In the genomic region with DNA sequence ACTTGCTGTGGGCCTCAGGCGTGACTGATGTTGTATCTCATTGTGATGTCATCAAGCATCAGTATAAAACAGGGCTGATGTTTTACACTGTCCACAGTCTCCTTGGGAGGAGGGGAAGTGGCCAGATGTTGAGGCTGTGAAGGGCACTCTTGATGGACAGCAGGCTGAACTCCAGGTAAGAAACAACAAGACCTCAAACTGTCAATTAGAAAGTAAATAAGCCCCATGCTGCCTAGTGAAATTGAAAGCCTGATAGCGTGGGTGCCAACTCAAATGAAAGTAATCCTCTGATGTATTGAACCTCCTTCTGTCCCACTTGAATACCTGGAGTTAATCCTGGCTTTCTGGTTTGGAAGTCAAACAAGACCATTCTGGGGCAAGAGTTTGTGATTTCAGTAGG, we compare ENCODE assay signal across 11 cellular contexts.
"Had no signal": no experiment of that assay in that cellular context is flagged by ENCODE, and none has a peak within 500 bp of the region (broad histone marks: within the 10 kb centered on the region; RNA-seq: fewer than 3 reads in every experiment).

No MANE protein-coding gene starts in this region.

- H3K27me3 Mint-ChIP-seq: activated naive CD4-positive, alpha-beta T cell treated with anti-CD3 and anti-CD28 coated beads, Interleukin-2, amount 10 ng/mL, durations not matched to agents 7 days and 5 days had no signal

- H3K27ac Mint-ChIP-seq: activated naive CD4-positive, alpha-beta T cell treated with anti-CD3 and anti-CD28 coated beads, Interleukin-2, amount 10 ng/mL, durations not matched to agents 7 days and 5 days; naive B cell had no signal

- DNase-seq: activated CD4-positive, alpha-beta T cell treated with anti-CD3 and anti-CD28 coated beads, Interleukin-2, amount 50 U/mL, for 48 hours; activated naive CD4-positive, alpha-beta T cell treated with anti-CD3 and anti-CD28 coated beads, Interleukin-2, amount 10 ng/mL, durations not matched to agents 7 days and 5 days; caudate nucleus; colonic mucosa; foreskin keratinocyte; head of caudate nucleus; naive B cell; stimulated activated CD4-positive, alpha-beta T cell treated with anti-CD3 and anti-CD28 coated beads, Interleukin-2, amount 100 ng/mL, for 48 hours; stimulated activated naive CD4-positive, alpha-beta T cell treated with Interleukin-2 at 50 U/mL for 16 hours; trophoblast cell had no signal

- H3K36me3 Mint-ChIP-seq: naive B cell had no signal

- H3K4me1 Mint-ChIP-seq: naive B cell had no signal

- H3K9me3 Mint-ChIP-seq: activated naive CD4-positive, alpha-beta T cell treated with anti-CD3 and anti-CD28 coated beads, Interleukin-2, amount 10 ng/mL, durations not matched to agents 7 days and 5 days; naive B cell had no signal

- ATAC-seq: activated CD4-positive, CD25-positive, alpha-beta regulatory T cell treated with anti-CD3 and anti-CD28 coated beads, Interleukin-2, amount 50 U/mL, for 24 hours; foreskin keratinocyte had no signal

- H3K4me3 Mint-ChIP-seq: activated naive CD4-positive, alpha-beta T cell treated with anti-CD3 and anti-CD28 coated beads, Interleukin-2, amount 10 ng/mL, durations not matched to agents 7 days and 5 days; naive B cell had no signal
